ENCODE assay signal across 16 cellular contexts in genomic region chr3:157083824-157084223, GRCh38.
DNase-seq lines count a peak whose midpoint lies in the region; ATAC-seq and TF ChIP-seq lines count a peak whose summit lies in the region.
"Had no signal": no experiment of that assay in that cellular context is flagged by ENCODE, and none has a peak within 500 bp of the region (broad histone marks: within the 10 kb centered on the region; RNA-seq: fewer than 3 reads in every experiment).

No MANE protein-coding gene starts in this region.

- H3K79me2 ChIP-seq in mammary epithelial cell (ENCODE audit: insufficient read depth, low read length), result no peaks in the 10 kb centered on the region

- H3K36me3 ChIP-seq in mammary epithelial cell (ENCODE audit: insufficient read depth, low read length) (no peaks in the 10 kb centered on the region), breast epithelium (no peaks in the 10 kb centered on the region)
- H3K36me3 ChIP-seq: BLaER1 treated with 17β-estradiol and CSF1 and Interleukin-3, amounts not matched to agents 10 nM and 100 nM had no signal

- CTCF ChIA-PET in mammary epithelial cell (lab: Charles Lee; ENCODE audit: low non-redundant PET) (no interaction called here), RWPE1 (lab: Yijun Ruan, JAX) (interaction anchor here (0.7 to 2.1 kb wide), 2 partner anchors 54 to 118 kb away, joined by 3 to 16 read pairs; no protein-coding TSS in a partner anchor)

- H2AFZ ChIP-seq in mammary epithelial cell (ENCODE audit: low read depth, low read length), result no peak overlapping the region

- H3K4me2 ChIP-seq in mammary epithelial cell (ENCODE audit: insufficient read depth, low read depth, low read length), result no peak overlapping the region
- H3K4me2 ChIP-seq: BLaER1 treated with 17β-estradiol and CSF1 and Interleukin-3, amounts not matched to agents 10 nM and 100 nM had no signal

- H4K20me1 ChIP-seq in mammary epithelial cell (ENCODE audit: insufficient read depth, low read length), result no peaks in the 10 kb centered on the region
- H4K20me1 ChIP-seq: BLaER1 treated with 17β-estradiol and CSF1 and Interleukin-3, amounts not matched to agents 10 nM and 100 nM had no signal

- H3K27me3 ChIP-seq in mammary epithelial cell (ENCODE audit: insufficient read depth, low read length) (no peaks in the 10 kb centered on the region), breast epithelium (no peaks in the 10 kb centered on the region), foreskin keratinocyte (no peaks in the 10 kb centered on the region)
- H3K27me3 ChIP-seq: BLaER1 treated with 17β-estradiol and CSF1 and Interleukin-3, amounts not matched to agents 10 nM and 100 nM had no signal

- H3K4me1 ChIP-seq in mammary epithelial cell (ENCODE audit: insufficient read depth, low read length), result peaks cover 61% of the 10 kb centered on the region
- peaks cover 8 to 13% of the 10 kb centered on the region in 2 donors for H3K4me1 ChIP-seq in breast epithelium
- peaks cover 40% of the 10 kb centered on the region for H3K4me1 ChIP-seq in foreskin keratinocyte

- 92% methylated on average over 1 of the region's 1 CpG for WGBS in mammary epithelial cell (ENCODE audit: low coverage, missing lambda C conversion rate)

- ATAC-seq in foreskin keratinocyte (no peak), GM19455 (IDR thresholded peaks at IDR 0.05; ENCODE audit: unreplicated experiment) (no peak), GM19467 (IDR thresholded peaks at IDR 0.05; ENCODE audit: unreplicated experiment) (no peak)

- H3K9me3 ChIP-seq in mammary epithelial cell (replicated peaks; ENCODE audit: insufficient read depth, low read length), result no peaks in the 10 kb centered on the region
- no peaks in the 10 kb centered on the region for H3K9me3 ChIP-seq in breast epithelium
- H3K9me3 ChIP-seq: BLaER1 treated with 17β-estradiol and CSF1 and Interleukin-3, amounts not matched to agents 10 nM and 100 nM had no signal

- intact Hi-C loops in mammary epithelial cell (cut with micrococcal nuclease), result loop anchor here (5.0 to 10.0 kb wide), 3 partner anchors 357 to 547 kb away; no protein-coding TSS in a partner anchor
- intact Hi-C loops in breast epithelium (cut with DNase I; ENCODE audit: low total_unique reads), result loop anchor here (10.0 kb wide), 1 partner anchor 409 kb away; the partner anchor contains the start of gene TIPARP

- in situ Hi-C loops in mammary epithelial cell (cut with MboI; ENCODE audit: low sequenced_read_pairs in 2 of 2), result loop anchor here (5.0 to 25.0 kb wide), 6 partner anchors 43 to 547 kb away; no protein-coding TSS in a partner anchor

- POLR2A ChIA-PET in RWPE1 (lab: Yijun Ruan, JAX; ENCODE audit: low non-redundant PET), result no interaction called here

- TF ChIP-seq POLR2A in breast epithelium (IDR thresholded peaks at IDR 0.05), result no peak

- H3K27ac ChIP-seq in mammary epithelial cell (ENCODE audit: insufficient read depth, low read depth, low read length) (peak overlapping the region; percentile 97), breast epithelium (no peak overlapping the region), RWPE1 (peak overlapping the region; percentile 98), foreskin keratinocyte (peak overlapping the region; percentile 83)
- H3K27ac ChIP-seq: BLaER1 treated with 17β-estradiol and CSF1 and Interleukin-3, amounts not matched to agents 10 nM and 100 nM; HL-60 had no signal

- H3K4me3 ChIP-seq in mammary epithelial cell (replicated peaks in 1 of 3; ENCODE audit: insufficient read depth in 1 of 3, low read depth in 2 of 3, low read length in 3 of 3), result no peak overlapping the region
- no peak overlapping the region for H3K4me3 ChIP-seq in breast epithelium
- H3K4me3 ChIP-seq: BLaER1 treated with 17β-estradiol and CSF1 and Interleukin-3, amounts not matched to agents 10 nM and 100 nM had no signal

- no peak overlapping the region for H3K9ac ChIP-seq in mammary epithelial cell (ENCODE audit: insufficient read depth, low read length)
- H3K9ac ChIP-seq: BLaER1 treated with 17β-estradiol and CSF1 and Interleukin-3, amounts not matched to agents 10 nM and 100 nM had no signal

- TF ChIP-seq CTCF in mammary epithelial cell (conservative IDR thresholded peaks at IDR 0.05 in 1 of 2, IDR thresholded peaks at IDR 0.05 in 1 of 2; ENCODE audit: extremely low read depth in 1 of 2, insufficient read depth in 1 of 2, low read depth in 1 of 2, low read length in 2 of 2), result no peak
- no peak for TF ChIP-seq CTCF in breast epithelium (IDR thresholded peaks at IDR 0.05)
- no peak for TF ChIP-seq CTCF in RWPE1 (conservative IDR thresholded peaks at IDR 0.05; ENCODE audit: low read depth)
- no peak for TF ChIP-seq CTCF in foreskin keratinocyte (conservative IDR thresholded peaks at IDR 0.05)
- TF ChIP-seq CTCF in GM20000 (IDR thresholded peaks at IDR 0.05; ENCODE audit: extremely low read depth, missing control alignments), result no peak

- dilution Hi-C loops in mammary epithelial cell (cut with HindIII; ENCODE audit: low sequenced_read_pairs), result loop anchor here (5.0 kb wide), 2 partner anchors 43 to 267 kb away; no protein-coding TSS in a partner anchor

- DNase-seq in mammary epithelial cell (no peak), breast epithelium (ENCODE audit: low spot score in 2 of 2) (no peak), RWPE1 (ENCODE audit: low spot score) (no peak), foreskin keratinocyte (no peak), GM20000 (ENCODE audit: low spot score) (no peak)
- DNase-seq: ACHN; CD4-positive, CD25-positive, alpha-beta regulatory T cell; DMS53; GF-D8; HCEC 1CT; HFFc6; KG1 had no signal

- no TSS peak for BruUV-seq in mammary epithelial cell (replicated peaks; lab: Mats Ljungman, UMichigan)

Comparison
In these comparisons a context has a peak if more than half of its experiments do, and no peak if none do; other contexts are left out.
1. H3K27ac ChIP-seq: peak in mammary epithelial cell (single experiment), RWPE1 (single experiment) and foreskin keratinocyte (single experiment); none in breast epithelium (0 of 2).